ENCODE assay signal across 8 cellular contexts in genomic region chr2:151946856-151947523, GRCh38.
DNase-seq lines count a peak whose midpoint lies in the region; ATAC-seq and TF ChIP-seq lines count a peak whose summit lies in the region.

No MANE protein-coding gene starts in this region.

- no peaks in the 10 kb centered on the region for H3K9me3 ChIP-seq in Loucy (ENCODE audit: insufficient read depth, low read depth, low read length)
- H3K9me3 ChIP-seq in neural progenitor cell (ENCODE audit: low read depth), result peaks cover 4% of the 10 kb centered on the region

- ATAC-seq in GM21576 (IDR thresholded peaks at IDR 0.05; ENCODE audit: unreplicated experiment) (peak; percentile 83), HG03095 (IDR thresholded peaks at IDR 0.05; ENCODE audit: unreplicated experiment) (no peak)

- TF ChIP-seq CTCF in Loucy (conservative IDR thresholded peaks at IDR 0.05; ENCODE audit: low read length), result peak; percentile 51
- TF ChIP-seq CTCF in fibroblast of villous mesenchyme (IDR thresholded peaks at IDR 0.05; ENCODE audit: insufficient read depth, low read depth, low read length), result peak; percentile 53
- peak; percentile 66 for TF ChIP-seq CTCF in neural progenitor cell (IDR thresholded peaks at IDR 0.05)

- H4K20me1 ChIP-seq in Loucy (ENCODE audit: insufficient read depth, low read length, poor library complexity, severe bottlenecking) (no peaks in the 10 kb centered on the region), neural progenitor cell (ENCODE audit: low read depth) (no peaks in the 10 kb centered on the region)

- H3K9me3 Mint-ChIP-seq in neural progenitor cell, result peaks cover 13% of the 10 kb centered on the region

- H3K27ac ChIP-seq in neural progenitor cell, result no peak overlapping the region

- DNase-seq in ELR (ENCODE audit: low read depth) (peak; percentile 67), fibroblast of villous mesenchyme (ENCODE audit: low read depth) (peak; percentile 7), neural progenitor cell (ENCODE audit: low spot score) (peak; percentile 78), NCI-H187 (lab: John Stamatoyannopoulos, UW) (no peak)
- DNase-seq in activated CD4-positive, alpha-beta T cell treated with anti-CD3 and anti-CD28 coated beads for 48 hours, result peak; percentile 37

- H3K27me3 ChIP-seq in Loucy (ENCODE audit: insufficient read depth, low read length, poor library complexity, severe bottlenecking), result no peaks in the 10 kb centered on the region
- no peaks in the 10 kb centered on the region for H3K27me3 ChIP-seq in neural progenitor cell

- no peaks in the 10 kb centered on the region for H3K79me2 ChIP-seq in Loucy (ENCODE audit: insufficient read depth, low read length)
- H3K79me2 ChIP-seq in neural progenitor cell (ENCODE audit: low read depth), result no peaks in the 10 kb centered on the region

- peaks cover under 1% of the 10 kb centered on the region for H3K36me3 Mint-ChIP-seq in neural progenitor cell

- H3K4me1 ChIP-seq in Loucy (ENCODE audit: insufficient read depth, low read length, poor library complexity, severe bottlenecking), result peaks cover 4% of the 10 kb centered on the region
- H3K4me1 ChIP-seq in neural progenitor cell, result peaks cover 5% of the 10 kb centered on the region

- H3K9ac ChIP-seq in Loucy (ENCODE audit: low read depth, low read length, poor library complexity, severe bottlenecking) (no peak overlapping the region), neural progenitor cell (no peak overlapping the region)

- H3K36me3 ChIP-seq in Loucy (ENCODE audit: insufficient read depth, low read length), result no peaks in the 10 kb centered on the region
- H3K36me3 ChIP-seq in neural progenitor cell, result no peaks in the 10 kb centered on the region

- H2AFZ ChIP-seq in Loucy (ENCODE audit: low read length), result no peak overlapping the region
- peak overlapping the region; percentile 66 for H2AFZ ChIP-seq in neural progenitor cell (replicated peaks)

- peak overlapping the region; percentile 53 for H3K27ac Mint-ChIP-seq in neural progenitor cell

- H3F3A ChIP-seq in Loucy (ENCODE audit: low read depth) (no peaks in the 10 kb centered on the region), neural progenitor cell (ENCODE audit: low read depth) (no peaks in the 10 kb centered on the region)

- H3K9me2 ChIP-seq in Loucy (replicated peaks; ENCODE audit: low read depth, low read length), result no peaks in the 10 kb centered on the region

- no peak overlapping the region for H3K4me3 Mint-ChIP-seq in neural progenitor cell

- H3K4me3 ChIP-seq in Loucy (ENCODE audit: low read length, poor library complexity, severe bottlenecking) (no peak overlapping the region), fibroblast of villous mesenchyme (ENCODE audit: low read depth, low read length) (no peak overlapping the region), neural progenitor cell (no peak overlapping the region)

- peaks cover 13% of the 10 kb centered on the region for H3K4me1 Mint-ChIP-seq in neural progenitor cell

- no peak overlapping the region for H3K4me2 ChIP-seq in Loucy (ENCODE audit: low read depth, low read length, poor library complexity, severe bottlenecking)
- peak overlapping the region; percentile 64 for H3K4me2 ChIP-seq in neural progenitor cell

- H3K27me3 Mint-ChIP-seq in neural progenitor cell (ENCODE audit: insufficient read depth, low read depth), result peaks cover 2% of the 10 kb centered on the region

Comparison
In these comparisons a context has a peak if more than half of its experiments do, and no peak if none do; other contexts are left out.
1. DNase-seq: peak in ELR (single experiment), activated CD4-positive, alpha-beta T cell treated with anti-CD3 and anti-CD28 coated beads for 48 hours (single experiment), fibroblast of villous mesenchyme (single experiment) and neural progenitor cell (single experiment); none in NCI-H187 (0 of 2).
2. Peak in every context shown above with its lines, with median percentiles within 50 percentile points of each other: CTCF ChIP-seq.